Comparison of ENCODE assay signal across 10 cellular contexts in genomic region chr16:89484923-89485679, GRCh38. TPM values are rescaled to one million over a fixed set of nuclear protein-coding genes. Genes with fewer than 3 reads are reported as not detected.
DNase-seq lines count a peak whose midpoint lies in the region; ATAC-seq and FAIRE-seq lines count a peak whose summit lies in the region.
"Had no signal": no experiment of that assay in that cellular context is flagged by ENCODE, and none has a peak within 500 bp of the region (broad histone marks: within the 10 kb centered on the region; RNA-seq: fewer than 3 reads in every experiment).

No MANE protein-coding gene starts in this region.

- FAIRE-seq in small intestine (lab: Jason Lieb, UNC) = no peak

- no peaks in the 10 kb centered on the region for H3K9me3 Mint-ChIP-seq in activated naive CD8-positive, alpha-beta T cell (ENCODE audit: low read depth)

- peaks cover 22 to 27% of the 10 kb centered on the region in 2 donors for H3K4me1 ChIP-seq in small intestine (ENCODE audit: control insufficient read depth in 2 of 2, insufficient read depth in 1 of 2, low read depth in 1 of 2, low read length in 1 of 2)

- peaks cover 16% of the 10 kb centered on the region for H3K36me3 Mint-ChIP-seq in activated naive CD8-positive, alpha-beta T cell

- no peaks in the 10 kb centered on the region for H3K27me3 Mint-ChIP-seq in activated naive CD8-positive, alpha-beta T cell

- no peaks in the 10 kb centered on the region for H3K9me3 ChIP-seq in small intestine (ENCODE audit: control insufficient read depth, low read depth)

- peak overlapping the region; percentile 93 for H3K27ac Mint-ChIP-seq in activated naive CD8-positive, alpha-beta T cell

- no peak overlapping the region for H3K4me3 ChIP-seq in small intestine (ENCODE audit: low read depth in 1 of 2, low read length in 2 of 2)

- DNase-seq in DMS 273 (lab: John Stamatoyannopoulos, UW; ENCODE audit: unreplicated experiment) (peak; percentile 45), DMS 273 treated with DMSO at 0.1 percent for 48 hours (lab: John Stamatoyannopoulos, UW) (no peak), small intestine (peak; percentile 50), SIG-M5 treated with dmso at 0.1 percent for 504 hours (lab: John Stamatoyannopoulos, UW; ENCODE audit: unreplicated experiment) (no peak)

- no peaks in the 10 kb centered on the region for H3K27me3 ChIP-seq in small intestine (ENCODE audit: control insufficient read depth in 2 of 2, insufficient read depth in 2 of 2, low read length in 2 of 2)

- H3K4me3 Mint-ChIP-seq in activated naive CD8-positive, alpha-beta T cell = peak overlapping the region; percentile 84

- peak overlapping the region in 1 of 2 donors; percentile 50 for H3K27ac ChIP-seq in small intestine (ENCODE audit: low read depth in 1 of 2, low read length in 1 of 2)
- H3K27ac ChIP-seq: 22Rv1, VCaP had no signal

- H3K4me1 Mint-ChIP-seq in activated naive CD8-positive, alpha-beta T cell (ENCODE audit: low read depth) = peaks cover 83% of the 10 kb centered on the region

- ATAC-seq in HG03354 (IDR thresholded peaks at IDR 0.05; ENCODE audit: poor library complexity, severe bottlenecking, unreplicated experiment) = peak; percentile 37
- ATAC-seq in GM21367 (IDR thresholded peaks at IDR 0.05; ENCODE audit: unreplicated experiment) = no peak
- ATAC-seq in esophagus mucosa = no peak

- no peaks in the 10 kb centered on the region for H3K36me3 ChIP-seq in small intestine (ENCODE audit: control insufficient read depth in 2 of 2, insufficient read depth in 2 of 2, low read length in 2 of 2)

- WGBS in small intestine, 3 donors = 31 to 47% (median 45%) methylated on average over 11 of the region's 11 CpGs

RNA-seq across cellular contexts. Expression of gene ANKRD11, which starts 5.3 kb away (rescaled TPM):
- 10 to 100 TPM; 48.4 to 72.1 (median 59.0) TPM for polyA plus RNA-seq in small intestine
- 81.1 TPM for total RNA-seq in esophagus mucosa

RNA-seq across cellular contexts. Expression of gene SPG7, which starts 23.1 kb away (rescaled TPM):
- polyA plus RNA-seq in small intestine = 100 to 1,000 TPM in 2 of 3 donors, 10 to 100 TPM in 1; 89.1 to 245 (median 222) TPM
- 48.0 TPM for total RNA-seq in esophagus mucosa

Comparison
In these comparisons a context has a peak if more than half of its experiments do, and no peak if none do; other contexts are left out.
1. DNase-seq: peak in DMS 273 (single experiment) and small intestine (single experiment); none in DMS 273 treated with DMSO at 0.1 percent for 48 hours (single experiment) and SIG-M5 treated with dmso at 0.1 percent for 504 hours (single experiment).